In the genomic region with DNA sequence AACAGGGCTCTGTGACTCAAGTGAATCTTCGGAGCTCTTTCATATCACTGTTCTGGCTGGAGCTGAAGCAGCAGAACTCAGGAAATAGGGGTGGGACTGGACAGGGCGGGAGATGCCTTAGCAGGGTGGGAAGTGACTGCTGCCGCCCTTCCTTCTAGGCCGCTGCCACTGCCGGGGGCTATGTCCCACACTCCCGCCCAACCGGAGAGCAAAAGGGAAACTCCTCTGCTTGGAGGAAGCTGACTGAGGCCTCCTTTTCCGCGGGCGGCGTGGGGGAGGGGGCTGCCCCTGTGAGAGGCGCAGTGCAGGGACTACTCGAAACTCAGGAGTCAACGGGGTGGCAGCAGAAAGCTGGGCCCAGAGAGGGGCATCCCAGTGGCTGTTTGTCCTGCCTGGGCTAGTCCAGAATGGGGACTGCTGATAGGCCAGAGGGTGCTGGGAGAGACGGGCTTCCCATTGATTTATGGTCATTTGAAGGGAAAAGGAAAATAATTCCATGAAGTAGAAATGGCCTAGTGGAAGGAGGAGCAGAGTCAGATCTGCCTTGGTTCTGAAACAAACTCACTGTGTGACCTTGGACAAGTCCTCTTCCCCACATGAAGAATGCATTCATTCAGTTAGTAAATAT, we compare ENCODE assay signal across 2 cellular contexts.
A peak's percentile ranks its signal among the peaks of the same experiment; 100 is the strongest.
TF ChIP-seq lines count a peak whose summit lies in the region.

No MANE protein-coding gene starts in this region.

TF ChIP-seq in liver, 16 proteins besides CTCF, POLR2A, EP300 and RAD21:
- TF ChIP-seq NR2F2 (IDR thresholded peaks at IDR 0.05) (peak; percentile 63), FOXA1 (IDR thresholded peaks at IDR 0.05) (no peak), HNF4G (IDR thresholded peaks at IDR 0.05) (no peak), SP1 (IDR thresholded peaks at IDR 0.05) (no peak), YY1 (IDR thresholded peaks at IDR 0.05) (no peak), JUND (IDR thresholded peaks at IDR 0.05) (no peak), GABPA (IDR thresholded peaks at IDR 0.05 in 1 of 2, conservative IDR thresholded peaks at IDR 0.05 in 1 of 2) (no peak), HNF4A (conservative IDR thresholded peaks at IDR 0.05) (no peak), RXRA (IDR thresholded peaks at IDR 0.05) (no peak), TAF1 (conservative IDR thresholded peaks at IDR 0.05) (no peak), FOXA2 (IDR thresholded peaks at IDR 0.05) (no peak), EGR1 (IDR thresholded peaks at IDR 0.05; ENCODE audit: low read depth in 2 of 2) (peak in 1 of 2 donors; percentile 29)
- TF ChIP-seq, protein P1, sequence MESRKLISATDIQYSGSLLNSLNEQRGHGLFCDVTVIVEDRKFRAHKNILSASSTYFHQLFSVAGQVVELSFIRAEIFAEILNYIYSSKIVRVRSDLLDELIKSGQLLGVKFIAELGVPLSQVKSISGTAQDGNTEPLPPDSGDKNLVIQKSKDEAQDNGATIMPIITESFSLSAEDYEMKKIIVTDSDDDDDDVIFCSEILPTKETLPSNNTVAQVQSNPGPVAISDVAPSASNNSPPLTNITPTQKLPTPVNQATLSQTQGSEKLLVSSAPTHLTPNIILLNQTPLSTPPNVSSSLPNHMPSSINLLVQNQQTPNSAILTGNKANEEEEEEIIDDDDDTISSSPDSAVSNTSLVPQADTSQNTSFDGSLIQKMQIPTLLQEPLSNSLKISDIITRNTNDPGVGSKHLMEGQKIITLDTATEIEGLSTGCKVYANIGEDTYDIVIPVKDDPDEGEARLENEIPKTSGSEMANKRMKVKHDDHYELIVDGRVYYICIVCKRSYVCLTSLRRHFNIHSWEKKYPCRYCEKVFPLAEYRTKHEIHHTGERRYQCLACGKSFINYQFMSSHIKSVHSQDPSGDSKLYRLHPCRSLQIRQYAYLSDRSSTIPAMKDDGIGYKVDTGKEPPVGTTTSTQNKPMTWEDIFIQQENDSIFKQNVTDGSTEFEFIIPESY (IDR thresholded peaks at IDR 0.05): no peak
- TF ChIP-seq, protein P2, sequence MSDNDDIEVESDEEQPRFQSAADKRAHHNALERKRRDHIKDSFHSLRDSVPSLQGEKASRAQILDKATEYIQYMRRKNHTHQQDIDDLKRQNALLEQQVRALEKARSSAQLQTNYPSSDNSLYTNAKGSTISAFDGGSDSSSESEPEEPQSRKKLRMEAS (IDR thresholded peaks at IDR 0.05): peak; percentile 56
- TF ChIP-seq, protein P3, sequence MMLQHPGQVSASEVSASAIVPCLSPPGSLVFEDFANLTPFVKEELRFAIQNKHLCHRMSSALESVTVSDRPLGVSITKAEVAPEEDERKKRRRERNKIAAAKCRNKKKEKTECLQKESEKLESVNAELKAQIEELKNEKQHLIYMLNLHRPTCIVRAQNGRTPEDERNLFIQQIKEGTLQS (IDR thresholded peaks at IDR 0.05): no peak
- TF ChIP-seq, protein P4, sequence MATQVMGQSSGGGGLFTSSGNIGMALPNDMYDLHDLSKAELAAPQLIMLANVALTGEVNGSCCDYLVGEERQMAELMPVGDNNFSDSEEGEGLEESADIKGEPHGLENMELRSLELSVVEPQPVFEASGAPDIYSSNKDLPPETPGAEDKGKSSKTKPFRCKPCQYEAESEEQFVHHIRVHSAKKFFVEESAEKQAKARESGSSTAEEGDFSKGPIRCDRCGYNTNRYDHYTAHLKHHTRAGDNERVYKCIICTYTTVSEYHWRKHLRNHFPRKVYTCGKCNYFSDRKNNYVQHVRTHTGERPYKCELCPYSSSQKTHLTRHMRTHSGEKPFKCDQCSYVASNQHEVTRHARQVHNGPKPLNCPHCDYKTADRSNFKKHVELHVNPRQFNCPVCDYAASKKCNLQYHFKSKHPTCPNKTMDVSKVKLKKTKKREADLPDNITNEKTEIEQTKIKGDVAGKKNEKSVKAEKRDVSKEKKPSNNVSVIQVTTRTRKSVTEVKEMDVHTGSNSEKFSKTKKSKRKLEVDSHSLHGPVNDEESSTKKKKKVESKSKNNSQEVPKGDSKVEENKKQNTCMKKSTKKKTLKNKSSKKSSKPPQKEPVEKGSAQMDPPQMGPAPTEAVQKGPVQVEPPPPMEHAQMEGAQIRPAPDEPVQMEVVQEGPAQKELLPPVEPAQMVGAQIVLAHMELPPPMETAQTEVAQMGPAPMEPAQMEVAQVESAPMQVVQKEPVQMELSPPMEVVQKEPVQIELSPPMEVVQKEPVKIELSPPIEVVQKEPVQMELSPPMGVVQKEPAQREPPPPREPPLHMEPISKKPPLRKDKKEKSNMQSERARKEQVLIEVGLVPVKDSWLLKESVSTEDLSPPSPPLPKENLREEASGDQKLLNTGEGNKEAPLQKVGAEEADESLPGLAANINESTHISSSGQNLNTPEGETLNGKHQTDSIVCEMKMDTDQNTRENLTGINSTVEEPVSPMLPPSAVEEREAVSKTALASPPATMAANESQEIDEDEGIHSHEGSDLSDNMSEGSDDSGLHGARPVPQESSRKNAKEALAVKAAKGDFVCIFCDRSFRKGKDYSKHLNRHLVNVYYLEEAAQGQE (IDR thresholded peaks at IDR 0.05): no peak

TF ChIP-seq in HepG2, 621 proteins besides CTCF, POLR2A, EP300 and RAD21:
- TF ChIP-seq POLR2AphosphoS5 (IDR thresholded peaks at IDR 0.05; ENCODE audit: low read depth, low read length) (no peak), DR1 (CRISPR knock-in tag; IDR thresholded peaks at IDR 0.05) (no peak), ZNF816 (CRISPR knock-in tag; IDR thresholded peaks at IDR 0.05; ENCODE audit: borderline replicate concordance) (no peak)
- TF ChIP-seq, protein P5, sequence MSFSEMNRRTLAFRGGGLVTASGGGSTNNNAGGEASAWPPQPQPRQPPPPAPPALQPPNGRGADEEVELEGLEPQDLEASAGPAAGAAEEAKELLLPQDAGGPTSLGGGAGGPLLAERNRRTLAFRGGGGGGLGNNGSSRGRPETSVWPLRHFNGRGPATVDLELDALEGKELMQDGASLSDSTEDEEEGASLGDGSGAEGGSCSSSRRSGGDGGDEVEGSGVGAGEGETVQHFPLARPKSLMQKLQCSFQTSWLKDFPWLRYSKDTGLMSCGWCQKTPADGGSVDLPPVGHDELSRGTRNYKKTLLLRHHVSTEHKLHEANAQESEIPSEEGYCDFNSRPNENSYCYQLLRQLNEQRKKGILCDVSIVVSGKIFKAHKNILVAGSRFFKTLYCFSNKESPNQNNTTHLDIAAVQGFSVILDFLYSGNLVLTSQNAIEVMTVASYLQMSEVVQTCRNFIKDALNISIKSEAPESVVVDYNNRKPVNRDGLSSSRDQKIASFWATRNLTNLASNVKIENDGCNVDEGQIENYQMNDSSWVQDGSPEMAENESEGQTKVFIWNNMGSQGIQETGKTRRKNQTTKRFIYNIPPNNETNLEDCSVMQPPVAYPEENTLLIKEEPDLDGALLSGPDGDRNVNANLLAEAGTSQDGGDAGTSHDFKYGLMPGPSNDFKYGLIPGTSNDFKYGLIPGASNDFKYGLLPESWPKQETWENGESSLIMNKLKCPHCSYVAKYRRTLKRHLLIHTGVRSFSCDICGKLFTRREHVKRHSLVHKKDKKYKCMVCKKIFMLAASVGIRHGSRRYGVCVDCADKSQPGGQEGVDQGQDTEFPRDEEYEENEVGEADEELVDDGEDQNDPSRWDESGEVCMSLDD (CRISPR knock-in tag; IDR thresholded peaks at IDR 0.05; ENCODE audit: borderline replicate concordance): no peak
- TF ChIP-seq, protein P6, sequence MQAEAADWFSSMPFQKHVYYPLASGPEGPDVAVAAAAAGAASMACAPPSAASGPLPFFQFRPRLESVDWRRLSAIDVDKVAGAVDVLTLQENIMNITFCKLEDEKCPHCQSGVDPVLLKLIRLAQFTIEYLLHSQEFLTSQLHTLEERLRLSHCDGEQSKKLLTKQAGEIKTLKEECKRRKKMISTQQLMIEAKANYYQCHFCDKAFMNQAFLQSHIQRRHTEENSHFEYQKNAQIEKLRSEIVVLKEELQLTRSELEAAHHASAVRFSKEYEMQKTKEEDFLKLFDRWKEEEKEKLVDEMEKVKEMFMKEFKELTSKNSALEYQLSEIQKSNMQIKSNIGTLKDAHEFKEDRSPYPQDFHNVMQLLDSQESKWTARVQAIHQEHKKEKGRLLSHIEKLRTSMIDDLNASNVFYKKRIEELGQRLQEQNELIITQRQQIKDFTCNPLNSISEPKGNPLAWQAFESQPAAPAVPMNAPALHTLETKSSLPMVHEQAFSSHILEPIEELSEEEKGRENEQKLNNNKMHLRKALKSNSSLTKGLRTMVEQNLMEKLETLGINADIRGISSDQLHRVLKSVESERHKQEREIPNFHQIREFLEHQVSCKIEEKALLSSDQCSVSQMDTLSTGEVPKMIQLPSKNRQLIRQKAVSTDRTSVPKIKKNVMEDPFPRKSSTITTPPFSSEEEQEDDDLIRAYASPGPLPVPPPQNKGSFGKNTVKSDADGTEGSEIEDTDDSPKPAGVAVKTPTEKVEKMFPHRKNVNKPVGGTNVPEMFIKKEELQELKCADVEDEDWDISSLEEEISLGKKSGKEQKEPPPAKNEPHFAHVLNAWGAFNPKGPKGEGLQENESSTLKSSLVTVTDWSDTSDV (CRISPR knock-in tag; IDR thresholded peaks at IDR 0.05): no peak
- TF ChIP-seq, protein P7, sequence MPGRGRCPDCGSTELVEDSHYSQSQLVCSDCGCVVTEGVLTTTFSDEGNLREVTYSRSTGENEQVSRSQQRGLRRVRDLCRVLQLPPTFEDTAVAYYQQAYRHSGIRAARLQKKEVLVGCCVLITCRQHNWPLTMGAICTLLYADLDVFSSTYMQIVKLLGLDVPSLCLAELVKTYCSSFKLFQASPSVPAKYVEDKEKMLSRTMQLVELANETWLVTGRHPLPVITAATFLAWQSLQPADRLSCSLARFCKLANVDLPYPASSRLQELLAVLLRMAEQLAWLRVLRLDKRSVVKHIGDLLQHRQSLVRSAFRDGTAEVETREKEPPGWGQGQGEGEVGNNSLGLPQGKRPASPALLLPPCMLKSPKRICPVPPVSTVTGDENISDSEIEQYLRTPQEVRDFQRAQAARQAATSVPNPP (CRISPR knock-in tag; IDR thresholded peaks at IDR 0.05): no peak
